ENCODE assay signal across 17 cellular contexts in genomic region chr15:60912984-60913697, GRCh38.
DNase-seq lines count a peak whose midpoint lies in the region; TF ChIP-seq lines count a peak whose summit lies in the region.
"Had no signal": no experiment of that assay in that cellular context is flagged by ENCODE, and none has a peak within 500 bp of the region (broad histone marks: within the 10 kb centered on the region; RNA-seq: fewer than 3 reads in every experiment).

No MANE protein-coding gene starts in this region.

- intact Hi-C loops in activated CD4-positive, alpha-beta memory T cell treated with anti-CD3 and anti-CD28 coated beads for 36 hours (cut with micrococcal nuclease): no loop called here

- TF ChIP-seq CTCF in endothelial cell (IDR thresholded peaks at IDR 0.05; ENCODE audit: unreplicated experiment): no peak
- TF ChIP-seq CTCF in chondrocyte (IDR thresholded peaks at IDR 0.05): no peak

- POLR2A ChIA-PET in activated CD4-positive, alpha-beta memory T cell treated with anti-CD3 and anti-CD28 coated beads for 36 hours (lab: Charles Lee): no interaction called here
- POLR2A ChIA-PET in activated CD4-positive, alpha-beta memory T cell treated with anti-CD3 and anti-CD28 coated beads, Interleukin-2, amount 10 ng/mL, durations not matched to agents 7 days and 5 days (lab: Charles Lee): no interaction called here

- peaks cover 25% of the 10 kb centered on the region for H3K4me1 Mint-ChIP-seq in activated CD4-positive, alpha-beta memory T cell treated with anti-CD3 and anti-CD28 coated beads for 36 hours (ENCODE audit: low read depth)
- peaks cover 15% of the 10 kb centered on the region for H3K4me1 Mint-ChIP-seq in activated CD4-positive, alpha-beta memory T cell treated with anti-CD3 and anti-CD28 coated beads, Interleukin-2, amount 10 ng/mL, durations not matched to agents 7 days and 5 days
- peaks cover 30% of the 10 kb centered on the region for H3K4me1 Mint-ChIP-seq in endothelial cell (ENCODE audit: unreplicated experiment)
- peaks cover 8% of the 10 kb centered on the region for H3K4me1 Mint-ChIP-seq in chondrocyte (ENCODE audit: low read depth)

- in situ Hi-C loops in SK-MEL-5 (cut with HindIII; ENCODE audit: low pct_unique_long_range_greater_than_20kb, low sequenced_read_pairs): no loop called here

- H3K27ac Mint-ChIP-seq in activated CD4-positive, alpha-beta memory T cell treated with anti-CD3 and anti-CD28 coated beads for 36 hours: no peak overlapping the region
- H3K27ac Mint-ChIP-seq in activated CD4-positive, alpha-beta memory T cell treated with anti-CD3 and anti-CD28 coated beads, Interleukin-2, amount 10 ng/mL, durations not matched to agents 7 days and 5 days: no peak overlapping the region
- H3K27ac Mint-ChIP-seq in endothelial cell (ENCODE audit: unreplicated experiment): peak overlapping the region; percentile 91
- H3K27ac Mint-ChIP-seq in chondrocyte (ENCODE audit: unreplicated experiment): no peak overlapping the region
- H3K27ac Mint-ChIP-seq: immature natural killer cell, nephron progenitor cell had no signal

- H3K36me3 Mint-ChIP-seq in activated CD4-positive, alpha-beta memory T cell treated with anti-CD3 and anti-CD28 coated beads for 36 hours: no peaks in the 10 kb centered on the region
- H3K36me3 Mint-ChIP-seq in activated CD4-positive, alpha-beta memory T cell treated with anti-CD3 and anti-CD28 coated beads, Interleukin-2, amount 10 ng/mL, durations not matched to agents 7 days and 5 days (ENCODE audit: low read depth): no peaks in the 10 kb centered on the region
- H3K36me3 Mint-ChIP-seq in endothelial cell (ENCODE audit: low read depth, unreplicated experiment) (no peaks in the 10 kb centered on the region), chondrocyte (ENCODE audit: low read depth) (no peaks in the 10 kb centered on the region)
- H3K36me3 Mint-ChIP-seq: immature natural killer cell had no signal

- CTCF ChIA-PET in activated CD4-positive, alpha-beta memory T cell treated with anti-CD3 and anti-CD28 coated beads for 36 hours (lab: Charles Lee): interaction anchor here (0.5 kb wide), 1 partner anchor 992 kb away, joined by 3 read pairs; no protein-coding TSS in a partner anchor
- CTCF ChIA-PET in activated CD4-positive, alpha-beta memory T cell treated with anti-CD3 and anti-CD28 coated beads, Interleukin-2, amount 10 ng/mL, durations not matched to agents 7 days and 5 days (lab: Charles Lee): interaction anchor here (1.4 kb wide), 1 partner anchor 19 kb away, joined by 3 read pairs; no protein-coding TSS in a partner anchor

- H3K9me3 Mint-ChIP-seq in activated CD4-positive, alpha-beta memory T cell treated with anti-CD3 and anti-CD28 coated beads for 36 hours: no peaks in the 10 kb centered on the region
- H3K9me3 Mint-ChIP-seq in activated CD4-positive, alpha-beta memory T cell treated with anti-CD3 and anti-CD28 coated beads, Interleukin-2, amount 10 ng/mL, durations not matched to agents 7 days and 5 days: no peaks in the 10 kb centered on the region
- H3K9me3 Mint-ChIP-seq in endothelial cell (ENCODE audit: unreplicated experiment) (no peaks in the 10 kb centered on the region), chondrocyte (ENCODE audit: low read depth) (no peaks in the 10 kb centered on the region)
- H3K9me3 Mint-ChIP-seq: immature natural killer cell, nephron progenitor cell had no signal

- H3K27me3 Mint-ChIP-seq in activated CD4-positive, alpha-beta memory T cell treated with anti-CD3 and anti-CD28 coated beads for 36 hours: peaks cover 2% of the 10 kb centered on the region
- peaks cover 2% of the 10 kb centered on the region for H3K27me3 Mint-ChIP-seq in activated CD4-positive, alpha-beta memory T cell treated with anti-CD3 and anti-CD28 coated beads, Interleukin-2, amount 10 ng/mL, durations not matched to agents 7 days and 5 days
- H3K27me3 Mint-ChIP-seq in endothelial cell (ENCODE audit: unreplicated experiment) (peaks cover 5% of the 10 kb centered on the region), chondrocyte (ENCODE audit: low read depth) (no peaks in the 10 kb centered on the region)

- DNase-seq in activated CD4-positive, alpha-beta memory T cell treated with anti-CD3 and anti-CD28 coated beads for 36 hours: peak; percentile 54
- DNase-seq in activated CD4-positive, alpha-beta memory T cell treated with anti-CD3 and anti-CD28 coated beads, Interleukin-2, amount 10 ng/mL, durations not matched to agents 7 days and 5 days: no peak
- DNase-seq in SK-MEL-5 (ENCODE audit: low read depth, low spot score) (peak; percentile 24), endothelial cell (ENCODE audit: low spot score) (no peak), mucosa of gallbladder (ENCODE audit: low spot score) (peak; percentile 27), NCI-H187 (lab: John Stamatoyannopoulos, UW) (no peak), chondrocyte (ENCODE audit: low spot score) (no peak)
- no peak for DNase-seq in activated T-cell treated with anti-CD3 and anti-CD28 coated beads, Interleukin-2, amount 50 U/mL, for 1 hour
- DNase-seq: activated gamma-delta T cell treated with Interleukin-2 at 50 U/mL for 16 hours, DMS 273 treated with DMSO at 0.1 percent for 48 hours, GF-D8, immature natural killer cell, mesenchymal stem cell, NCI-H82, nephron progenitor cell, Peyer's patch, spleen had no signal

- H3K4me3 Mint-ChIP-seq in activated CD4-positive, alpha-beta memory T cell treated with anti-CD3 and anti-CD28 coated beads for 36 hours: no peak overlapping the region
- H3K4me3 Mint-ChIP-seq in activated CD4-positive, alpha-beta memory T cell treated with anti-CD3 and anti-CD28 coated beads, Interleukin-2, amount 10 ng/mL, durations not matched to agents 7 days and 5 days: no peak overlapping the region
- no peak overlapping the region for H3K4me3 Mint-ChIP-seq in endothelial cell (ENCODE audit: unreplicated experiment)
- no peak overlapping the region for H3K4me3 Mint-ChIP-seq in chondrocyte (ENCODE audit: unreplicated experiment)
- H3K4me3 Mint-ChIP-seq: immature natural killer cell, nephron progenitor cell had no signal

Comparison
In these comparisons a context has a peak if more than half of its experiments do, and no peak if none do; other contexts are left out.
1. DNase-seq: peak in activated CD4-positive, alpha-beta memory T cell treated with anti-CD3 and anti-CD28 coated beads for 36 hours (single experiment), SK-MEL-5 (single experiment) and mucosa of gallbladder (single experiment); none in activated CD4-positive, alpha-beta memory T cell treated with anti-CD3 and anti-CD28 coated beads, Interleukin-2, amount 10 ng/mL, durations not matched to agents 7 days and 5 days (single experiment), endothelial cell (single experiment), NCI-H187 (0 of 2), activated T-cell treated with anti-CD3 and anti-CD28 coated beads, Interleukin-2, amount 50 U/mL, for 1 hour (single experiment) and chondrocyte (single experiment).